ENCODE assay signal across 1 cellular context in genomic region chr17:59829217-59830006, GRCh38.
TF ChIP-seq lines count a peak whose summit lies in the region.

No MANE protein-coding gene starts in this region.

TF ChIP-seq in K562, 482 proteins besides CTCF, POLR2A, EP300 and RAD21 (continued from another document and continues in another):
- TF ChIP-seq TFAP4 (CRISPR knock-in tag; IDR thresholded peaks at IDR 0.05; ENCODE audit: borderline replicate concordance) (no peak), HDAC8 (tag; IDR thresholded peaks at IDR 0.05) (no peak), THRB (CRISPR knock-in tag; conservative IDR thresholded peaks at IDR 0.05) (no peak), HOMEZ (CRISPR knock-in tag; IDR thresholded peaks at IDR 0.05) (no peak), ZFP1 (CRISPR knock-in tag; IDR thresholded peaks at IDR 0.05) (no peak), TAL1 (IDR thresholded peaks at IDR 0.05) (peak; percentile 25; the same call in 1 of the 2 replicates), ZNF212 (CRISPR knock-in tag; IDR thresholded peaks at IDR 0.05) (no peak), UBTF (IDR thresholded peaks at IDR 0.05; ENCODE audit: borderline replicate concordance in 1 of 2, low read depth in 2 of 2, low read length in 2 of 2) (no peak), BCL6 (CRISPR knock-in tag; IDR thresholded peaks at IDR 0.05) (no peak), THRAP3 (IDR thresholded peaks at IDR 0.05; ENCODE audit: borderline replicate concordance) (0 out of 2 replicates have a peak, but pooled peaks have one; percentile 61), MITF (IDR thresholded peaks at IDR 0.05) (no peak), PHF20 (IDR thresholded peaks at IDR 0.05; ENCODE audit: partially characterized antibody) (no peak), CEBPB (tag; IDR thresholded peaks at IDR 0.05) (peak; percentile 68), HCFC1 (IDR thresholded peaks at IDR 0.05; ENCODE audit: low read depth, low read length) (no peak), ZNF407 (IDR thresholded peaks at IDR 0.05; ENCODE audit: low read depth) (no peak), NFRKB (IDR thresholded peaks at IDR 0.05; ENCODE audit: low read depth) (peak; percentile 84), BACH1 (tag; IDR thresholded peaks at IDR 0.05) (peak; percentile 89), ZNF431 (CRISPR knock-in tag; IDR thresholded peaks at IDR 0.05) (no peak), CBX8 (IDR thresholded peaks at IDR 0.05; ENCODE audit: borderline replicate concordance, extremely low read depth, low read depth, low read length, poor library complexity, severe bottlenecking) (no peak), MBD2 (IDR thresholded peaks at IDR 0.05; ENCODE audit: borderline replicate concordance, low read depth) (0 out of 2 replicates have a peak, but pooled peaks have one; percentile 73), HEY1 (CRISPR knock-in tag; IDR thresholded peaks at IDR 0.05; ENCODE audit: borderline replicate concordance) (no peak), HNRNPH1 (optimal IDR thresholded peaks at IDR 0.05; ENCODE audit: low read depth, low read length) (no peak), FOXJ3 (CRISPR knock-in tag; IDR thresholded peaks at IDR 0.05) (no peak), MCM3 (IDR thresholded peaks at IDR 0.05) (no peak), ARID4B (CRISPR knock-in tag; IDR thresholded peaks at IDR 0.05) (no peak), KAT2B (IDR thresholded peaks at IDR 0.05; ENCODE audit: low read depth, low read length) (no peak), MXD1 (CRISPR knock-in tag; IDR thresholded peaks at IDR 0.05; ENCODE audit: borderline replicate concordance, poor library complexity, severe bottlenecking) (no peak), STAT5A (IDR thresholded peaks at IDR 0.05; ENCODE audit: borderline replicate concordance, low read length) (peak; percentile 76), MLLT1 (IDR thresholded peaks at IDR 0.05) (0 out of 4 replicates have a peak, but pooled peaks of 1 of the 2 experiments have one; percentile 2), POLR2G (IDR thresholded peaks at IDR 0.05; ENCODE audit: low read depth, low read length) (no peak), ILF3 (IDR thresholded peaks at IDR 0.05; ENCODE audit: borderline replicate concordance) (no peak), PRPF4 (IDR thresholded peaks at IDR 0.05; ENCODE audit: insufficient read depth, low read depth, low read length, poor library complexity, severe bottlenecking) (no peak), DDX20 (tag; IDR thresholded peaks at IDR 0.05; ENCODE audit: low read depth) (no peak)
